In genomic region chr16:3188925-3189825, GRCh38 we compare ENCODE assay signal across 8 cellular contexts. TPM values are rescaled to one million over a fixed set of nuclear protein-coding genes. Genes with fewer than 3 reads are reported as not detected.
DNase-seq lines count a peak whose midpoint lies in the region; ATAC-seq and TF ChIP-seq lines count a peak whose summit lies in the region.

No MANE protein-coding gene starts in this region.

- H3K36me3 ChIP-seq in BE2C (no peaks in the 10 kb centered on the region), SK-N-MC (ENCODE audit: insufficient read depth, low read length) (no peaks in the 10 kb centered on the region), colonic mucosa (no peaks in the 10 kb centered on the region)
- no peaks in the 10 kb centered on the region for H3K36me3 ChIP-seq in naive thymus-derived CD4-positive, alpha-beta T cell (ENCODE audit: control insufficient read depth in 2 of 3, insufficient read depth in 3 of 3, low read length in 3 of 3)

- H3K9ac ChIP-seq in SK-N-MC (ENCODE audit: insufficient read length) (peak overlapping the region; percentile 81), colonic mucosa (ENCODE audit: low read depth in 2 of 2, low read length in 2 of 2) (peak overlapping the region in 1 of 2 donors; percentile 35)

- ATAC-seq in GM19463 (IDR thresholded peaks at IDR 0.05; ENCODE audit: unreplicated experiment) (peak; percentile 39), GM18861 (IDR thresholded peaks at IDR 0.05; ENCODE audit: unreplicated experiment) (no peak)
- peak; percentile 44 for ATAC-seq in naive thymus-derived CD4-positive, alpha-beta T cell

- H3K27ac ChIP-seq in SK-N-MC (peak overlapping the region; percentile 38; the same call in 1 of the 2 replicates), colonic mucosa (no peak overlapping the region)
- H3K27ac ChIP-seq in naive thymus-derived CD4-positive, alpha-beta T cell (ENCODE audit: low read depth, low read length): no peak overlapping the region

- H3K4me3 ChIP-seq in BE2C (ENCODE audit: low read depth, low read length): peak overlapping the region; percentile 92
- peak overlapping the region; percentile 98 for H3K4me3 ChIP-seq in SK-N-MC
- peak overlapping the region; percentile 22 for H3K4me3 ChIP-seq in colonic mucosa
- H3K4me3 ChIP-seq in naive thymus-derived CD4-positive, alpha-beta T cell (ENCODE audit: low read length): peak overlapping the region; percentile 6

- peaks cover 0 to 31% (median 6%) of the 10 kb centered on the region in 11 donors for H3K9me3 Mint-ChIP-seq in naive thymus-derived CD4-positive, alpha-beta T cell

- H3K4me1 ChIP-seq in BE2C (no peaks in the 10 kb centered on the region), colonic mucosa (peaks cover 14% of the 10 kb centered on the region)
- H3K4me1 ChIP-seq in naive thymus-derived CD4-positive, alpha-beta T cell (ENCODE audit: control insufficient read depth in 2 of 2, insufficient read depth in 2 of 2, low read length in 2 of 2): peaks cover 23 to 26% of the 10 kb centered on the region in 2 donors

- CTCF ChIA-PET in naive thymus-derived CD4-positive, alpha-beta T cell (lab: Charles Lee): no interaction called here

- peak overlapping the region; percentile 64 to 86 (median 78) for H3K4me3 Mint-ChIP-seq in naive thymus-derived CD4-positive, alpha-beta T cell

- intact Hi-C loops in colonic mucosa (cut with DNase I): no loop called here
- intact Hi-C loops in naive thymus-derived CD4-positive, alpha-beta T cell (cut with micrococcal nuclease): loop anchor here (2.0 to 5.0 kb wide), 5 partner anchors 18 to 46 kb away; partner anchors contain the start of gene ZNF200 (in 1 of the 2)

- H3K27me3 Mint-ChIP-seq in naive thymus-derived CD4-positive, alpha-beta T cell: peaks cover 65 to 74% (median 72%) of the 10 kb centered on the region in 5 donors

- no peaks in the 10 kb centered on the region for H3K9me3 ChIP-seq in BE2C
- no peaks in the 10 kb centered on the region for H3K9me3 ChIP-seq in SK-N-MC (ENCODE audit: low read depth, low read length)
- no peaks in the 10 kb centered on the region for H3K9me3 ChIP-seq in colonic mucosa
- no peaks in the 10 kb centered on the region for H3K9me3 ChIP-seq in naive thymus-derived CD4-positive, alpha-beta T cell (ENCODE audit: control insufficient read depth in 2 of 3, low read length in 3 of 3)

- POLR2A ChIA-PET in naive thymus-derived CD4-positive, alpha-beta T cell (lab: Charles Lee): interaction anchor here (0.7 to 1.5 kb wide), 12 partner anchors 15 to 315 kb away, joined by 3 to 6 read pairs (median 3); partner anchors contain the start of gene ZNF200

- H3K27ac Mint-ChIP-seq in naive thymus-derived CD4-positive, alpha-beta T cell: peak overlapping the region in 7 of 9 donors; percentile 28 to 88 (median 72)

- peak; percentile 79 for DNase-seq in BE2C
- DNase-seq in SK-N-MC (ENCODE audit: low read depth, low spot score): peak; percentile 61
- DNase-seq in colonic mucosa: peak; percentile 58
- peak in 2 of 9 donors; percentile 32 to 53 for DNase-seq in naive thymus-derived CD4-positive, alpha-beta T cell
- DNase-seq in epidermal melanocyte (ENCODE audit: insufficient read length, low spot score): no peak
- no peak for DNase-seq in midbrain (lab: John Stamatoyannopoulos, UW)

- H3K27me3 ChIP-seq in BE2C (no peaks in the 10 kb centered on the region), colonic mucosa (peaks cover 62% of the 10 kb centered on the region)
- H3K27me3 ChIP-seq in naive thymus-derived CD4-positive, alpha-beta T cell (ENCODE audit: control insufficient read depth in 2 of 2, insufficient read depth in 2 of 2, low read length in 2 of 2): peaks cover 28 to 32% of the 10 kb centered on the region in 2 donors

- peaks cover 2 to 23% (median 6%) of the 10 kb centered on the region in 5 donors for H3K36me3 Mint-ChIP-seq in naive thymus-derived CD4-positive, alpha-beta T cell

- peaks cover 31 to 49% (median 43%) of the 10 kb centered on the region in 7 donors for H3K4me1 Mint-ChIP-seq in naive thymus-derived CD4-positive, alpha-beta T cell

- TF ChIP-seq CTCF in BE2C (IDR thresholded peaks at IDR 0.05; ENCODE audit: low read depth, low read length) (no peak), colonic mucosa (IDR thresholded peaks at IDR 0.05) (no peak)

RNA-seq across cellular contexts. Expression of gene OR1F1, which starts 1.2 kb away (rescaled TPM):
- polyA plus RNA-seq in BE2C (2012; ENCODE audit: insufficient read depth, insufficient read length, low read depth): not detected
- not detected for total RNA-seq in colonic mucosa
- under 1 TPM in 2 of 5 experiments, not detected in 3; 0.38 to 0.41 TPM for total RNA-seq in naive thymus-derived CD4-positive, alpha-beta T cell
- under 1 TPM in 1 of 2 donors, not detected in 1; 0.35 TPM for polyA plus RNA-seq in naive thymus-derived CD4-positive, alpha-beta T cell

RNA-seq across cellular contexts. Expression of gene ZNF200, which starts 45.8 kb away (rescaled TPM):
- 7.9 TPM for polyA plus RNA-seq in BE2C (2012; ENCODE audit: insufficient read depth, insufficient read length, low read depth)
- 1 to 10 TPM; 7.1 to 7.2 TPM for total RNA-seq in colonic mucosa
- 10 to 100 TPM in 3 of 5 experiments, 1 to 10 TPM in 2; 4.8 to 33.3 (median 16.6) TPM for total RNA-seq in naive thymus-derived CD4-positive, alpha-beta T cell
- polyA plus RNA-seq in naive thymus-derived CD4-positive, alpha-beta T cell: 10 to 100 TPM; 12.3 to 20.2 TPM

RNA-seq across cellular contexts. Expression of gene ZNF213, which starts 54.3 kb away (rescaled TPM):
- polyA plus RNA-seq in BE2C (2012; ENCODE audit: insufficient read depth, insufficient read length, low read depth): 30.1 TPM
- total RNA-seq in colonic mucosa: 10 to 100 TPM; 12.4 to 20.4 TPM
- 10 to 100 TPM in 3 of 5 experiments, 1 to 10 TPM in 2; 3.8 to 14.0 (median 11.8) TPM for total RNA-seq in naive thymus-derived CD4-positive, alpha-beta T cell
- 1 to 10 TPM; 1.7 to 3.4 TPM for polyA plus RNA-seq in naive thymus-derived CD4-positive, alpha-beta T cell

Comparison
In these comparisons a context has a peak if more than half of its experiments do, and no peak if none do; other contexts are left out.
1. DNase-seq: peak in BE2C (single experiment), SK-N-MC (single experiment) and colonic mucosa (single experiment); none in epidermal melanocyte (single experiment) and midbrain (single experiment).
2. H3K4me3 ChIP-seq: peak in every context shown above with its lines; median percentile 98 in SK-N-MC; 92 in BE2C; 22 in colonic mucosa; 6 in naive thymus-derived CD4-positive, alpha-beta T cell.